Comparison of ENCODE assay signal across 2 cellular contexts in the genomic region with DNA sequence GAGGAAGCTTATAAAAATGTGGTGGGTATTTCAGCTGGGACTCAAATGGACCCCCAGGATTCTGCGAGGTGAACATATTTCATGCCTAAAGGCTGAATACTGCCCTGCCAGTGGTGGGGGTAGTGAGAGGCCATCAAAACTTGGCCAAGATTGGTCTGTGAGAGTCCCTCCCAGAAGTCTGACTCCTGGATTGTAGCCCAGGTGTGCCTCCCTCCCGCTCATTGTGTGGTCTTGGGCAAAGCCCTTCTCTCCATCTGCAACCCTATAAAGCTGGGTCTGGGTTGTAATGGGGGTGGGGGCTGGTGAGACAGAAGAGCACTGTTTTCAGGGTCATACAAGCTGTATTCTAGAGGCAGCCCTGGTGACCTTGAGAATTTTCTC.
TF ChIP-seq lines count a peak whose summit lies in the region.

No MANE protein-coding gene starts in this region.

TF ChIP-seq in HCT116, 20 proteins besides CTCF, POLR2A, EP300 and RAD21 (continued from another document):
- TF ChIP-seq, protein P1, sequence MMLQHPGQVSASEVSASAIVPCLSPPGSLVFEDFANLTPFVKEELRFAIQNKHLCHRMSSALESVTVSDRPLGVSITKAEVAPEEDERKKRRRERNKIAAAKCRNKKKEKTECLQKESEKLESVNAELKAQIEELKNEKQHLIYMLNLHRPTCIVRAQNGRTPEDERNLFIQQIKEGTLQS (IDR thresholded peaks at IDR 0.05), result no peak
- TF ChIP-seq SRF (IDR thresholded peaks at IDR 0.05; ENCODE audit: low read depth) (no peak), SP1 (IDR thresholded peaks at IDR 0.05; ENCODE audit: low read depth) (no peak), ZFX (IDR thresholded peaks at IDR 0.05) (no peak), EGR1 (IDR thresholded peaks at IDR 0.05; ENCODE audit: low read depth) (no peak), POLR2AphosphoS5 (IDR thresholded peaks at IDR 0.05; ENCODE audit: low read depth, low read length) (no peak), YY1 (IDR thresholded peaks at IDR 0.05; ENCODE audit: extremely low read depth, insufficient replicate concordance, low read depth, low read length) (no peak)
- TF ChIP-seq, protein P2, sequence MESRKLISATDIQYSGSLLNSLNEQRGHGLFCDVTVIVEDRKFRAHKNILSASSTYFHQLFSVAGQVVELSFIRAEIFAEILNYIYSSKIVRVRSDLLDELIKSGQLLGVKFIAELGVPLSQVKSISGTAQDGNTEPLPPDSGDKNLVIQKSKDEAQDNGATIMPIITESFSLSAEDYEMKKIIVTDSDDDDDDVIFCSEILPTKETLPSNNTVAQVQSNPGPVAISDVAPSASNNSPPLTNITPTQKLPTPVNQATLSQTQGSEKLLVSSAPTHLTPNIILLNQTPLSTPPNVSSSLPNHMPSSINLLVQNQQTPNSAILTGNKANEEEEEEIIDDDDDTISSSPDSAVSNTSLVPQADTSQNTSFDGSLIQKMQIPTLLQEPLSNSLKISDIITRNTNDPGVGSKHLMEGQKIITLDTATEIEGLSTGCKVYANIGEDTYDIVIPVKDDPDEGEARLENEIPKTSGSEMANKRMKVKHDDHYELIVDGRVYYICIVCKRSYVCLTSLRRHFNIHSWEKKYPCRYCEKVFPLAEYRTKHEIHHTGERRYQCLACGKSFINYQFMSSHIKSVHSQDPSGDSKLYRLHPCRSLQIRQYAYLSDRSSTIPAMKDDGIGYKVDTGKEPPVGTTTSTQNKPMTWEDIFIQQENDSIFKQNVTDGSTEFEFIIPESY (IDR thresholded peaks at IDR 0.05; ENCODE audit: extremely low read depth, insufficient replicate concordance, low read length), result no peak

TF ChIP-seq in SK-N-SH, 30 proteins besides CTCF, POLR2A, EP300 and RAD21:
- TF ChIP-seq, protein P3, sequence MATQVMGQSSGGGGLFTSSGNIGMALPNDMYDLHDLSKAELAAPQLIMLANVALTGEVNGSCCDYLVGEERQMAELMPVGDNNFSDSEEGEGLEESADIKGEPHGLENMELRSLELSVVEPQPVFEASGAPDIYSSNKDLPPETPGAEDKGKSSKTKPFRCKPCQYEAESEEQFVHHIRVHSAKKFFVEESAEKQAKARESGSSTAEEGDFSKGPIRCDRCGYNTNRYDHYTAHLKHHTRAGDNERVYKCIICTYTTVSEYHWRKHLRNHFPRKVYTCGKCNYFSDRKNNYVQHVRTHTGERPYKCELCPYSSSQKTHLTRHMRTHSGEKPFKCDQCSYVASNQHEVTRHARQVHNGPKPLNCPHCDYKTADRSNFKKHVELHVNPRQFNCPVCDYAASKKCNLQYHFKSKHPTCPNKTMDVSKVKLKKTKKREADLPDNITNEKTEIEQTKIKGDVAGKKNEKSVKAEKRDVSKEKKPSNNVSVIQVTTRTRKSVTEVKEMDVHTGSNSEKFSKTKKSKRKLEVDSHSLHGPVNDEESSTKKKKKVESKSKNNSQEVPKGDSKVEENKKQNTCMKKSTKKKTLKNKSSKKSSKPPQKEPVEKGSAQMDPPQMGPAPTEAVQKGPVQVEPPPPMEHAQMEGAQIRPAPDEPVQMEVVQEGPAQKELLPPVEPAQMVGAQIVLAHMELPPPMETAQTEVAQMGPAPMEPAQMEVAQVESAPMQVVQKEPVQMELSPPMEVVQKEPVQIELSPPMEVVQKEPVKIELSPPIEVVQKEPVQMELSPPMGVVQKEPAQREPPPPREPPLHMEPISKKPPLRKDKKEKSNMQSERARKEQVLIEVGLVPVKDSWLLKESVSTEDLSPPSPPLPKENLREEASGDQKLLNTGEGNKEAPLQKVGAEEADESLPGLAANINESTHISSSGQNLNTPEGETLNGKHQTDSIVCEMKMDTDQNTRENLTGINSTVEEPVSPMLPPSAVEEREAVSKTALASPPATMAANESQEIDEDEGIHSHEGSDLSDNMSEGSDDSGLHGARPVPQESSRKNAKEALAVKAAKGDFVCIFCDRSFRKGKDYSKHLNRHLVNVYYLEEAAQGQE (IDR thresholded peaks at IDR 0.05; ENCODE audit: low read depth, low read length), result no peak
- no peak for TF ChIP-seq TAF1 (IDR thresholded peaks at IDR 0.05; ENCODE audit: borderline replicate concordance, low read depth, low read length)
- TF ChIP-seq, protein P4, sequence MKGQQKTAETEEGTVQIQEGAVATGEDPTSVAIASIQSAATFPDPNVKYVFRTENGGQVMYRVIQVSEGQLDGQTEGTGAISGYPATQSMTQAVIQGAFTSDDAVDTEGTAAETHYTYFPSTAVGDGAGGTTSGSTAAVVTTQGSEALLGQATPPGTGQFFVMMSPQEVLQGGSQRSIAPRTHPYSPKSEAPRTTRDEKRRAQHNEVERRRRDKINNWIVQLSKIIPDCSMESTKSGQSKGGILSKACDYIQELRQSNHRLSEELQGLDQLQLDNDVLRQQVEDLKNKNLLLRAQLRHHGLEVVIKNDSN (IDR thresholded peaks at IDR 0.05; ENCODE audit: borderline replicate concordance, low read depth), result no peak
- TF ChIP-seq FOXJ3 (CRISPR knock-in tag; IDR thresholded peaks at IDR 0.05), result no peak
- no peak for TF ChIP-seq EZH2phosphoT487 (IDR thresholded peaks at IDR 0.05; ENCODE audit: borderline replicate concordance, low read depth)
- no peak for TF ChIP-seq YY1 (IDR thresholded peaks at IDR 0.05; ENCODE audit: low read depth)
- no peak for TF ChIP-seq SMC3 (IDR thresholded peaks at IDR 0.05; ENCODE audit: low read depth, low read length)
- TF ChIP-seq RFX5 (IDR thresholded peaks at IDR 0.05; ENCODE audit: low read length), result no peak
- no peak for TF ChIP-seq FOXM1 (IDR thresholded peaks at IDR 0.05; ENCODE audit: low read depth)
- TF ChIP-seq GABPA (IDR thresholded peaks at IDR 0.05; ENCODE audit: low read depth), result no peak
- TF ChIP-seq, protein P5, sequence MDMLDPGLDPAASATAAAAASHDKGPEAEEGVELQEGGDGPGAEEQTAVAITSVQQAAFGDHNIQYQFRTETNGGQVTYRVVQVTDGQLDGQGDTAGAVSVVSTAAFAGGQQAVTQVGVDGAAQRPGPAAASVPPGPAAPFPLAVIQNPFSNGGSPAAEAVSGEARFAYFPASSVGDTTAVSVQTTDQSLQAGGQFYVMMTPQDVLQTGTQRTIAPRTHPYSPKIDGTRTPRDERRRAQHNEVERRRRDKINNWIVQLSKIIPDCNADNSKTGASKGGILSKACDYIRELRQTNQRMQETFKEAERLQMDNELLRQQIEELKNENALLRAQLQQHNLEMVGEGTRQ (IDR thresholded peaks at IDR 0.05; ENCODE audit: borderline replicate concordance, low read depth, low read length), result no peak
- TF ChIP-seq, protein P6, sequence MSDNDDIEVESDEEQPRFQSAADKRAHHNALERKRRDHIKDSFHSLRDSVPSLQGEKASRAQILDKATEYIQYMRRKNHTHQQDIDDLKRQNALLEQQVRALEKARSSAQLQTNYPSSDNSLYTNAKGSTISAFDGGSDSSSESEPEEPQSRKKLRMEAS (IDR thresholded peaks at IDR 0.05; ENCODE audit: low read depth), result no peak
- TF ChIP-seq CHD2 (IDR thresholded peaks at IDR 0.05; ENCODE audit: low read length, partially characterized antibody), result no peak
- no peak for TF ChIP-seq TEAD4 (IDR thresholded peaks at IDR 0.05; ENCODE audit: borderline replicate concordance, insufficient read depth)
- TF ChIP-seq NRF1 (IDR thresholded peaks at IDR 0.05; ENCODE audit: low read depth, low read length), result no peak
